Comparison of ENCODE assay signal across 1 cellular context in genomic region chr10:12846718-12847117, GRCh38.
TF ChIP-seq lines count a peak whose summit lies in the region.

No MANE protein-coding gene starts in this region.

TF ChIP-seq in GM23338, 12 proteins besides CTCF, POLR2A, EP300 and RAD21 (continued from another document):
- no peak for TF ChIP-seq EZH2 (IDR thresholded peaks at IDR 0.05; ENCODE audit: low read depth, unreplicated experiment)
- TF ChIP-seq ZNF114 (CRISPR knock-in tag; IDR thresholded peaks at IDR 0.05) = no peak
- no peak for TF ChIP-seq EZH2phosphoT487 (IDR thresholded peaks at IDR 0.05; ENCODE audit: unreplicated experiment)
- TF ChIP-seq, protein P1, sequence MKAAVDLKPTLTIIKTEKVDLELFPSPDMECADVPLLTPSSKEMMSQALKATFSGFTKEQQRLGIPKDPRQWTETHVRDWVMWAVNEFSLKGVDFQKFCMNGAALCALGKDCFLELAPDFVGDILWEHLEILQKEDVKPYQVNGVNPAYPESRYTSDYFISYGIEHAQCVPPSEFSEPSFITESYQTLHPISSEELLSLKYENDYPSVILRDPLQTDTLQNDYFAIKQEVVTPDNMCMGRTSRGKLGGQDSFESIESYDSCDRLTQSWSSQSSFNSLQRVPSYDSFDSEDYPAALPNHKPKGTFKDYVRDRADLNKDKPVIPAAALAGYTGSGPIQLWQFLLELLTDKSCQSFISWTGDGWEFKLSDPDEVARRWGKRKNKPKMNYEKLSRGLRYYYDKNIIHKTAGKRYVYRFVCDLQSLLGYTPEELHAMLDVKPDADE (IDR thresholded peaks at IDR 0.05) = no peak
- TF ChIP-seq ZNF331 (CRISPR knock-in tag; IDR thresholded peaks at IDR 0.05; ENCODE audit: low read depth) = no peak
- no peak for TF ChIP-seq CREB1 (CRISPR knock-in tag; IDR thresholded peaks at IDR 0.05; ENCODE audit: low read depth)
- TF ChIP-seq STAT1 (IDR thresholded peaks at IDR 0.05; ENCODE audit: unreplicated experiment) = no peak
- TF ChIP-seq ZNF462 (CRISPR knock-in tag; IDR thresholded peaks at IDR 0.05) = no peak
- no peak for TF ChIP-seq REST (IDR thresholded peaks at IDR 0.05; ENCODE audit: unreplicated experiment)
- TF ChIP-seq NANOG (IDR thresholded peaks at IDR 0.05; ENCODE audit: borderline replicate concordance) = no peak
- TF ChIP-seq JUNB (IDR thresholded peaks at IDR 0.05; ENCODE audit: unreplicated experiment) = no peak
TF ChIP-seq in GM23338: peak in this region for 0.
